In the genomic region with DNA sequence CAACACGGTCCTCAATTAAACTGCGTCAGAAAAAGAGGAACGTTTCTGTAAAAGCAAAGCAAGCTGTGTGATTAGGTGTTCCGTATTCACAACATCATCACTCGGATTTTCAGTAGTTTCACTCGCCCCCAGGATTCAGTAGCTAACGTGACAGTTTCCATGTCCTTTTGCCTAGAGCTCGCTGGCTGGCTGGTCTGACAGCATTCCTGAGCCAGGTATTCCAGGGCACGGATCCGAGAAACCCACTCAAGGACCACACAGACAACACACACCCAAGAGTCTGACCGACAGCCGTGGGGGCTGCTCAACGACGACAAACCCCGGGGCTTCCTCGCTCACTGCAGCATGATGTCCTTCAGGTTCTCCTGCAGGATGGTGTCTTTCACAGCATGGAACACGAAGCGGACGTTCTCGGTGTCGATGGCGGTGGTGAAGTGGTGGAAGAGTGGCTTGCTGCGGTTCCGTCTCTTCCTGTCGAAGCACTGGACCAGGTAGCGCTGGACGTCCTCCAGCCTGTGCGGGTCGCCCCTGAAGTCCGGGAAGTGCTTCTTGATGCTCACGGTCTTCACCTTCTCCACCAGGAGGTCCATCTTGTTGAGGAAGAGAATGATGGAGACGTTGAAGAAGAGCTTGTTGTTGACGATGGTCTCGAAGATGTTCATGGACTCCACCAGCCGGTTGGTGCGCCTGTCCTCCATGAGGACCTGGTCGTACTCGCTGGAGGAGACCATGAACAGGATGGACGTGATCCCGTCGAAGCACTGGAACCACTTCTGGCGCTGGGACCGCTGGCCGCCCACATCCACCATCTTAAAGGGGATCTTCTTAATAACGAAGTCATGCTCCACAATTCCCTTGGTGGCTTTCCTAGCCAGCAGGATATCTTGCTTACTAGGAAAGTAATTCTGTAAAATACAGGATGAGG, we compare ENCODE assay signal across 14 cellular contexts. TPM values are rescaled to one million over a fixed set of nuclear protein-coding genes. Genes with fewer than 3 reads are reported as not detected.
DNase-seq lines count a peak whose midpoint lies in the region; ATAC-seq and TF ChIP-seq lines count a peak whose summit lies in the region.
"Had no signal": no experiment of that assay in that cellular context is flagged by ENCODE, and none has a peak within 500 bp of the region (broad histone marks: within the 10 kb centered on the region; RNA-seq: fewer than 3 reads in every experiment).

No MANE protein-coding gene starts in this region.

- H3K36me3 ChIP-seq in vagina (peaks cover 0 to 16% of the 10 kb centered on the region in 2 donors), BE2C (peaks cover 17% of the 10 kb centered on the region)

- H3K4me1 ChIP-seq in vagina, result peaks cover 30% of the 10 kb centered on the region
- peaks cover 9% of the 10 kb centered on the region for H3K4me1 ChIP-seq in BE2C
- H3K4me1 ChIP-seq: parathyroid adenoma had no signal

- peak overlapping the region; percentile 47 for H3K27ac Mint-ChIP-seq in activated T-cell treated with anti-CD3 and anti-CD28 coated beads, Interleukin-2, amount 50 U/mL, for 72 hours
- H3K27ac Mint-ChIP-seq in activated T-helper 17 cell treated with anti-CD3 and anti-CD28 coated beads, Interleukin-2, amount 50 U/mL, for 72 hours, result peak overlapping the region; percentile 26
- H3K27ac Mint-ChIP-seq in memory B cell, result peak overlapping the region; percentile 41
- H3K27ac Mint-ChIP-seq: immature natural killer cell had no signal

- H3K9me3 ChIP-seq in vagina (no peaks in the 10 kb centered on the region), BE2C (no peaks in the 10 kb centered on the region)
- H3K9me3 ChIP-seq: Caco-2 had no signal

- no peak for TF ChIP-seq CTCF in vagina (IDR thresholded peaks at IDR 0.05)
- no peak for TF ChIP-seq CTCF in BE2C (IDR thresholded peaks at IDR 0.05; ENCODE audit: low read depth, low read length)

- H3K36me3 Mint-ChIP-seq in activated T-cell treated with anti-CD3 and anti-CD28 coated beads, Interleukin-2, amount 50 U/mL, for 72 hours (ENCODE audit: insufficient read depth in 2 of 2), result peaks cover 2 to 11% of the 10 kb centered on the region in 2 donors
- H3K36me3 Mint-ChIP-seq in activated T-helper 17 cell treated with anti-CD3 and anti-CD28 coated beads, Interleukin-2, amount 50 U/mL, for 72 hours (ENCODE audit: low read depth), result peaks cover 20% of the 10 kb centered on the region
- peaks cover 31% of the 10 kb centered on the region for H3K36me3 Mint-ChIP-seq in memory B cell

- no peak for ATAC-seq in activated T-cell treated with anti-CD3 and anti-CD28 coated beads, Interleukin-2, amount 50 U/mL, for 72 hours (replicated peaks in 1 of 2)
- no peak for ATAC-seq in activated T-helper 17 cell treated with anti-CD3 and anti-CD28 coated beads, Interleukin-2, amount 50 U/mL, for 72 hours (replicated peaks)
- ATAC-seq in memory B cell (ENCODE audit: low read depth), result no peak
- ATAC-seq in HG02852 (IDR thresholded peaks at IDR 0.05; ENCODE audit: unreplicated experiment), result no peak

- no peak for DNase-seq in activated T-cell treated with anti-CD3 and anti-CD28 coated beads, Interleukin-2, amount 50 U/mL, for 72 hours
- DNase-seq in activated T-cell treated with anti-CD3 and anti-CD28 coated beads, Interleukin-2, amount 50 U/mL, for 1 hour, result no peak
- DNase-seq in memory B cell (ENCODE audit: low spot score in 2 of 2), result no peak
- no peak for DNase-seq in vagina (ENCODE audit: extremely low spot score in 2 of 2)
- DNase-seq in BE2C, result no peak
- DNase-seq: central memory CD4-positive, alpha-beta T cell; GF-D8; immature natural killer cell; NCI-H526 had no signal

- H3K9me3 Mint-ChIP-seq in activated T-cell treated with anti-CD3 and anti-CD28 coated beads, Interleukin-2, amount 50 U/mL, for 72 hours, result no peaks in the 10 kb centered on the region
- H3K9me3 Mint-ChIP-seq in activated T-helper 17 cell treated with anti-CD3 and anti-CD28 coated beads, Interleukin-2, amount 50 U/mL, for 72 hours, result no peaks in the 10 kb centered on the region
- no peaks in the 10 kb centered on the region for H3K9me3 Mint-ChIP-seq in memory B cell
- H3K9me3 Mint-ChIP-seq: immature natural killer cell had no signal

- H3K4me1 Mint-ChIP-seq in activated T-cell treated with anti-CD3 and anti-CD28 coated beads, Interleukin-2, amount 50 U/mL, for 72 hours (ENCODE audit: low read depth), result peaks cover 47% of the 10 kb centered on the region
- H3K4me1 Mint-ChIP-seq in activated T-helper 17 cell treated with anti-CD3 and anti-CD28 coated beads, Interleukin-2, amount 50 U/mL, for 72 hours, result no peaks in the 10 kb centered on the region
- peaks cover 23% of the 10 kb centered on the region for H3K4me1 Mint-ChIP-seq in memory B cell

- intact Hi-C loops in vagina (cut with DNase I), result loop anchor here (5.0 kb wide), 1 partner anchor 1176 kb away; no protein-coding TSS in a partner anchor

- H3K4me3 Mint-ChIP-seq in activated T-cell treated with anti-CD3 and anti-CD28 coated beads, Interleukin-2, amount 50 U/mL, for 72 hours, result peak overlapping the region in 1 of 2 donors; percentile 21
- H3K4me3 Mint-ChIP-seq in activated T-helper 17 cell treated with anti-CD3 and anti-CD28 coated beads, Interleukin-2, amount 50 U/mL, for 72 hours, result no peak overlapping the region
- no peak overlapping the region for H3K4me3 Mint-ChIP-seq in memory B cell
- H3K4me3 Mint-ChIP-seq: immature natural killer cell had no signal

- H3K27ac ChIP-seq in temporal lobe (ENCODE audit: low read depth, low read length) (peak overlapping the region; percentile 83), vagina (no peak overlapping the region)
- H3K27ac ChIP-seq: parathyroid adenoma had no signal

- no peak overlapping the region for H3K4me3 ChIP-seq in vagina
- H3K4me3 ChIP-seq in BE2C (ENCODE audit: low read depth, low read length), result no peak overlapping the region

- TF ChIP-seq POLR2A in vagina (IDR thresholded peaks at IDR 0.05), result no peak

- H3K27me3 ChIP-seq in vagina, result no peaks in the 10 kb centered on the region
- no peaks in the 10 kb centered on the region for H3K27me3 ChIP-seq in BE2C

- H3K27me3 Mint-ChIP-seq in activated T-cell treated with anti-CD3 and anti-CD28 coated beads, Interleukin-2, amount 50 U/mL, for 72 hours (ENCODE audit: low read depth), result no peaks in the 10 kb centered on the region
- no peaks in the 10 kb centered on the region for H3K27me3 Mint-ChIP-seq in activated T-helper 17 cell treated with anti-CD3 and anti-CD28 coated beads, Interleukin-2, amount 50 U/mL, for 72 hours
- no peaks in the 10 kb centered on the region for H3K27me3 Mint-ChIP-seq in memory B cell

RNA-seq across cellular contexts. Expression of a gene that starts 43.1 kb away (rescaled TPM):
- total RNA-seq in activated T-cell treated with anti-CD3 and anti-CD28 coated beads, Interleukin-2, amount 50 U/mL, for 72 hours, result 1 to 10 TPM in 1 of 2 donors, under 1 TPM in 1; 0.34 to 1.3 TPM
- under 1 TPM in 1 of 2 donors, not detected in 1; 0.69 TPM for total RNA-seq in activated T-helper 17 cell treated with anti-CD3 and anti-CD28 coated beads, Interleukin-2, amount 50 U/mL, for 72 hours
- 1.5 TPM for total RNA-seq in temporal lobe
- total RNA-seq in vagina, result 1.2 TPM
- 2.3 TPM for polyA plus RNA-seq in BE2C (2012; ENCODE audit: insufficient read depth, insufficient read length, low read depth)
